Comparison of ENCODE assay signal across 34 cellular contexts in genomic region chr2:68637047-68637446, GRCh38. TPM values are rescaled to one million over a fixed set of nuclear protein-coding genes. Genes with fewer than 3 reads are reported as not detected.
"Had no signal": no experiment of that assay in that cellular context is flagged by ENCODE, and none has a peak within 500 bp of the region (broad histone marks: within the 10 kb centered on the region; RNA-seq: fewer than 3 reads in every experiment).

No MANE protein-coding gene starts in this region.

- H3K36me3 ChIP-seq: ascending aorta, cardiac muscle cell, colonic mucosa, esophagus squamous epithelium, ovary, prostate gland, uterus had no signal

- ATAC-seq: left ventricle myocardium superior; stimulated activated memory B cell treated with anti-CD40 and anti-IgM and Interleukin-4, amounts not matched to agents 10 μg/mL and 1 μg/mL and 100 μg/mL, for 72 hours; stimulated activated naive CD8-positive, alpha-beta T cell treated with anti-CD3 and anti-CD28 coated beads, Interleukin-15, amount 100 ng/mL, for 72 hours had no signal

- H3K27ac ChIP-seq: ascending aorta, cardiac muscle cell, colonic mucosa, epithelial cell of prostate, esophagus squamous epithelium, ovary, prostate gland, uterus had no signal

- H3K4me1 Mint-ChIP-seq: activated naive CD8-positive, alpha-beta T cell treated with anti-CD3 and anti-CD28 coated beads, Interleukin-2, amount 10 ng/mL, durations not matched to agents 7 days and 5 days; nephron; stimulated activated memory B cell treated with anti-CD40 and anti-IgM and Interleukin-4, amounts not matched to agents 10 μg/mL and 1 μg/mL and 100 μg/mL, for 72 hours had no signal

- DNase-seq: activated CD4-positive, alpha-beta T cell treated with anti-CD3 and anti-CD28 coated beads for 4 hours; activated CD4-positive, alpha-beta T cell treated with anti-CD3 and anti-CD28 coated beads, Interleukin-2, amount 50 U/mL, for 4 hours; activated CD4-positive, CD25-positive, alpha-beta regulatory T cell; activated effector memory CD4-positive, alpha-beta T cell treated with Interleukin-2 at 50 U/mL for 16 hours; activated naive CD4-positive, alpha-beta T cell treated with Interleukin-2 at 50 U/mL for 16 hours; activated naive CD8-positive, alpha-beta T cell treated with anti-CD3 and anti-CD28 coated beads, Interleukin-2, amount 10 ng/mL, durations not matched to agents 7 days and 5 days; activated T-cell treated with anti-CD3 and anti-CD28 coated beads for 4 hours; cerebellar nuclear complex; colonic mucosa; effector CD8-positive, alpha-beta T cell; esophagus squamous epithelium; foreskin melanocyte; islet precursor cell; left ventricle myocardium superior; ovary; stimulated activated CD4-positive, alpha-beta T cell treated with anti-CD3 and anti-CD28 coated beads, Interleukin-1b, Interleukin-23, amount 100 ng/mL, for 48 hours; stimulated activated CD4-positive, alpha-beta T cell treated with anti-CD3 and anti-CD28 coated beads, Interleukin-4, amount 100 ng/mL, for 4 hours; stimulated activated CD8-positive, alpha-beta memory T cell treated with anti-CD3 and anti-CD28 coated beads, Interleukin-4, amount 100 ng/mL, for 48 hours; stimulated activated naive CD8-positive, alpha-beta T cell treated with anti-CD3 and anti-CD28 coated beads, Interleukin-15, amount 100 ng/mL, for 72 hours; substantia nigra; uterus had no signal

- H3K9me3 ChIP-seq: ascending aorta, colonic mucosa, ovary, prostate gland, uterus had no signal

- H3K4me3 Mint-ChIP-seq: activated naive CD8-positive, alpha-beta T cell treated with anti-CD3 and anti-CD28 coated beads, Interleukin-2, amount 10 ng/mL, durations not matched to agents 7 days and 5 days; brain; nephron; stimulated activated memory B cell treated with anti-CD40 and anti-IgM and Interleukin-4, amounts not matched to agents 10 μg/mL and 1 μg/mL and 100 μg/mL, for 72 hours; stimulated activated naive CD8-positive, alpha-beta T cell treated with anti-CD3 and anti-CD28 coated beads, Interleukin-15, amount 100 ng/mL, for 72 hours; T-helper 2 cell treated with Interferon-gamma antibody and Interleukin-4, amounts not matched to agents 5 μg/mL and 100 μg/mL, for 36 hours; type B pancreatic cell had no signal

- H3K36me3 Mint-ChIP-seq: brain, type B pancreatic cell had no signal

- H3K4me3 ChIP-seq: ascending aorta, cardiac muscle cell, colonic mucosa, esophagus squamous epithelium, ovary, prostate gland, smooth muscle cell, uterus had no signal

- H3K27me3 ChIP-seq: ascending aorta, colonic mucosa, ovary, uterus had no signal

- H3K4me2 ChIP-seq: smooth muscle cell had no signal

- H3K27ac Mint-ChIP-seq: activated naive CD8-positive, alpha-beta T cell treated with anti-CD3 and anti-CD28 coated beads, Interleukin-2, amount 10 ng/mL, durations not matched to agents 7 days and 5 days; brain; nephron; stimulated activated memory B cell treated with anti-CD40 and anti-IgM and Interleukin-4, amounts not matched to agents 10 μg/mL and 1 μg/mL and 100 μg/mL, for 72 hours; T-helper 2 cell treated with Interferon-gamma antibody and Interleukin-4, amounts not matched to agents 5 μg/mL and 100 μg/mL, for 36 hours; type B pancreatic cell had no signal

- H3K4me1 ChIP-seq: ascending aorta, colonic mucosa, esophagus squamous epithelium, prostate gland, uterus had no signal

RNA-seq across cellular contexts. Expression of gene PROKR1, which starts 6.3 kb away (rescaled TPM):
- total RNA-seq: activated naive CD8-positive, alpha-beta T cell treated with anti-CD3 and anti-CD28 coated beads, Interleukin-2, amount 10 ng/mL, durations not matched to agents 7 days and 5 days; ascending aorta; esophagus squamous epithelium; glomerular endothelial cell; left ventricle myocardium superior; lung microvascular endothelial cell; mucosa of gallbladder; ovary; smooth muscle cell had no signal
- polyA plus RNA-seq: cardiac muscle cell, smooth muscle cell had no signal
